1 cellular context compared by ENCODE assay signal in the genomic region with DNA sequence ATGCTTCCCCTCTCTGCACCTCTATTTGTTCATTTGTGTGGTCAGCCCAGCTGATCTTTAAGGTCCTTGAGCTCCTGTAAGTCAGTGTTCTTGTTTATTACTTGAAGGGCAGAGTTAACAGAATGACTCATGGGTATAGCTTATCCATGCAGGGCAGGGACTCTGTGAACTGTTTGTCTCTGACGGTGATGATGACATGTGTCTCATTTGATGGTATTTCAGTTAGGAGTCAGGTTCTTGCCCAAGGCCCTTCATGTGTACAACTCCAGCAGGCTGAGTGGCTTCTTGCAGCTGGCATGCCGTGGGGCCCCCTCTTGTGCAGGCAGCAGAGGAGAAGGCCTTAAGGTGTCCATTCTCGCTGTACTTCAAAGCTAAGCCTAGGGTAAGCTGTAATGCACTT.
TF ChIP-seq lines count a peak whose summit lies in the region.

No MANE protein-coding gene starts in this region.

TF ChIP-seq in HepG2, 621 proteins besides CTCF, POLR2A, EP300 and RAD21 (continued from another document and continues in another):
- TF ChIP-seq ZBTB20 (CRISPR knock-in tag; IDR thresholded peaks at IDR 0.05; ENCODE audit: borderline replicate concordance, low read depth) (no peak), GFI1 (CRISPR knock-in tag; IDR thresholded peaks at IDR 0.05; ENCODE audit: borderline replicate concordance) (no peak), RORA (CRISPR knock-in tag; IDR thresholded peaks at IDR 0.05) (no peak), SAP130 (CRISPR knock-in tag; IDR thresholded peaks at IDR 0.05; ENCODE audit: low read depth) (peak; percentile 68), ZNF550 (CRISPR knock-in tag; IDR thresholded peaks at IDR 0.05; ENCODE audit: borderline replicate concordance) (no peak), REL (CRISPR knock-in tag; conservative IDR thresholded peaks at IDR 0.05) (no peak), CREB1 (IDR thresholded peaks at IDR 0.05) (peak; percentile 67), CREB1 (CRISPR knock-in tag; IDR thresholded peaks at IDR 0.05) (no peak), SATB2 (CRISPR knock-in tag; IDR thresholded peaks at IDR 0.05) (no peak), ZNF496 (CRISPR knock-in tag; IDR thresholded peaks at IDR 0.05; ENCODE audit: insufficient replicate concordance) (no peak), ARID5B (CRISPR knock-in tag; IDR thresholded peaks at IDR 0.05) (peak; percentile 81), TFAP4 (IDR thresholded peaks at IDR 0.05; ENCODE audit: borderline replicate concordance, low read depth) (peak; percentile 50; the same call in 1 of the 2 replicates), MAFF (IDR thresholded peaks at IDR 0.05; ENCODE audit: low read depth, low read length) (no peak), CBX5 (CRISPR knock-in tag; IDR thresholded peaks at IDR 0.05; ENCODE audit: borderline replicate concordance) (0 out of 2 replicates have a peak, but pooled peaks have one; percentile 53), HCFC1 (IDR thresholded peaks at IDR 0.05; ENCODE audit: low read depth, low read length) (no peak), ZNF362 (CRISPR knock-in tag; IDR thresholded peaks at IDR 0.05; ENCODE audit: borderline replicate concordance) (no peak), FOXP1 (IDR thresholded peaks at IDR 0.05) (0 out of 2 replicates have a peak, but pooled peaks have one; percentile 16), FOXP1 (CRISPR knock-in tag; IDR thresholded peaks at IDR 0.05) (peak; percentile 59), ZSCAN25 (CRISPR knock-in tag; IDR thresholded peaks at IDR 0.05) (no peak), TMF1 (CRISPR knock-in tag; IDR thresholded peaks at IDR 0.05; ENCODE audit: low read depth) (no peak), KDM5A (IDR thresholded peaks at IDR 0.05; ENCODE audit: borderline replicate concordance, low read length) (no peak), SALL1 (CRISPR knock-in tag; IDR thresholded peaks at IDR 0.05) (peak; percentile 39; the same call in 1 of the 2 replicates), KLF13 (CRISPR knock-in tag; IDR thresholded peaks at IDR 0.05) (no peak), FOXK1 (CRISPR knock-in tag; IDR thresholded peaks at IDR 0.05; ENCODE audit: borderline replicate concordance, low read depth) (peak; percentile 72; the same call in 1 of the 2 replicates), RCOR2 (CRISPR knock-in tag; IDR thresholded peaks at IDR 0.05) (no peak), HDAC2 (CRISPR knock-in tag; IDR thresholded peaks at IDR 0.05) (no peak), SIX1 (CRISPR knock-in tag; IDR thresholded peaks at IDR 0.05; ENCODE audit: borderline replicate concordance) (no peak), HMGXB3 (CRISPR knock-in tag; IDR thresholded peaks at IDR 0.05; ENCODE audit: borderline replicate concordance) (no peak), ZBTB7A (CRISPR knock-in tag; IDR thresholded peaks at IDR 0.05) (no peak), ZNF792 (CRISPR knock-in tag; IDR thresholded peaks at IDR 0.05) (peak; percentile 19; the same call in 1 of the 2 replicates), GATAD1 (CRISPR knock-in tag; IDR thresholded peaks at IDR 0.05) (no peak), MXI1 (IDR thresholded peaks at IDR 0.05; ENCODE audit: borderline replicate concordance, low read depth, low read length) (peak; percentile 59; the same call in 1 of the 3 replicates), ZNF720 (CRISPR knock-in tag; IDR thresholded peaks at IDR 0.05) (no peak), FOXK2 (IDR thresholded peaks at IDR 0.05) (peak; percentile 44; the same call in 1 of the 2 replicates), RFX5 (IDR thresholded peaks at IDR 0.05; ENCODE audit: low read depth, low read length) (no peak), PCBP2 (optimal IDR thresholded peaks at IDR 0.05; ENCODE audit: low read depth, low read length, poor library complexity, severe bottlenecking) (no peak), BRCA1 (CRISPR knock-in tag; IDR thresholded peaks at IDR 0.05) (no peak), IKZF1 (IDR thresholded peaks at IDR 0.05) (no peak), ZNF746 (CRISPR knock-in tag; IDR thresholded peaks at IDR 0.05) (no peak), SMC3 (IDR thresholded peaks at IDR 0.05; ENCODE audit: low read length) (peak; percentile 29; the same call in 1 of the 2 replicates), NR2F6 (IDR thresholded peaks at IDR 0.05) (0 out of 2 replicates have a peak, but pooled peaks have one; percentile 3), NR2F6 (CRISPR knock-in tag; IDR thresholded peaks at IDR 0.05) (no peak), ZNF33B (CRISPR knock-in tag; IDR thresholded peaks at IDR 0.05) (no peak), ZNF670 (CRISPR knock-in tag; IDR thresholded peaks at IDR 0.05; ENCODE audit: borderline replicate concordance) (no peak)
- TF ChIP-seq, protein P1, sequence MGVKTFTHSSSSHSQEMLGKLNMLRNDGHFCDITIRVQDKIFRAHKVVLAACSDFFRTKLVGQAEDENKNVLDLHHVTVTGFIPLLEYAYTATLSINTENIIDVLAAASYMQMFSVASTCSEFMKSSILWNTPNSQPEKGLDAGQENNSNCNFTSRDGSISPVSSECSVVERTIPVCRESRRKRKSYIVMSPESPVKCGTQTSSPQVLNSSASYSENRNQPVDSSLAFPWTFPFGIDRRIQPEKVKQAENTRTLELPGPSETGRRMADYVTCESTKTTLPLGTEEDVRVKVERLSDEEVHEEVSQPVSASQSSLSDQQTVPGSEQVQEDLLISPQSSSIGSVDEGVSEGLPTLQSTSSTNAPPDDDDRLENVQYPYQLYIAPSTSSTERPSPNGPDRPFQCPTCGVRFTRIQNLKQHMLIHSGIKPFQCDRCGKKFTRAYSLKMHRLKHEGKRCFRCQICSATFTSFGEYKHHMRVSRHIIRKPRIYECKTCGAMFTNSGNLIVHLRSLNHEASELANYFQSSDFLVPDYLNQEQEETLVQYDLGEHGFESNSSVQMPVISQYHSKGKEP (CRISPR knock-in tag; IDR thresholded peaks at IDR 0.05): no peak
- TF ChIP-seq, protein P2, sequence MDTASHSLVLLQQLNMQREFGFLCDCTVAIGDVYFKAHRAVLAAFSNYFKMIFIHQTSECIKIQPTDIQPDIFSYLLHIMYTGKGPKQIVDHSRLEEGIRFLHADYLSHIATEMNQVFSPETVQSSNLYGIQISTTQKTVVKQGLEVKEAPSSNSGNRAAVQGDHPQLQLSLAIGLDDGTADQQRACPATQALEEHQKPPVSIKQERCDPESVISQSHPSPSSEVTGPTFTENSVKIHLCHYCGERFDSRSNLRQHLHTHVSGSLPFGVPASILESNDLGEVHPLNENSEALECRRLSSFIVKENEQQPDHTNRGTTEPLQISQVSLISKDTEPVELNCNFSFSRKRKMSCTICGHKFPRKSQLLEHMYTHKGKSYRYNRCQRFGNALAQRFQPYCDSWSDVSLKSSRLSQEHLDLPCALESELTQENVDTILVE (CRISPR knock-in tag; IDR thresholded peaks at IDR 0.05): no peak
- TF ChIP-seq, protein P3, sequence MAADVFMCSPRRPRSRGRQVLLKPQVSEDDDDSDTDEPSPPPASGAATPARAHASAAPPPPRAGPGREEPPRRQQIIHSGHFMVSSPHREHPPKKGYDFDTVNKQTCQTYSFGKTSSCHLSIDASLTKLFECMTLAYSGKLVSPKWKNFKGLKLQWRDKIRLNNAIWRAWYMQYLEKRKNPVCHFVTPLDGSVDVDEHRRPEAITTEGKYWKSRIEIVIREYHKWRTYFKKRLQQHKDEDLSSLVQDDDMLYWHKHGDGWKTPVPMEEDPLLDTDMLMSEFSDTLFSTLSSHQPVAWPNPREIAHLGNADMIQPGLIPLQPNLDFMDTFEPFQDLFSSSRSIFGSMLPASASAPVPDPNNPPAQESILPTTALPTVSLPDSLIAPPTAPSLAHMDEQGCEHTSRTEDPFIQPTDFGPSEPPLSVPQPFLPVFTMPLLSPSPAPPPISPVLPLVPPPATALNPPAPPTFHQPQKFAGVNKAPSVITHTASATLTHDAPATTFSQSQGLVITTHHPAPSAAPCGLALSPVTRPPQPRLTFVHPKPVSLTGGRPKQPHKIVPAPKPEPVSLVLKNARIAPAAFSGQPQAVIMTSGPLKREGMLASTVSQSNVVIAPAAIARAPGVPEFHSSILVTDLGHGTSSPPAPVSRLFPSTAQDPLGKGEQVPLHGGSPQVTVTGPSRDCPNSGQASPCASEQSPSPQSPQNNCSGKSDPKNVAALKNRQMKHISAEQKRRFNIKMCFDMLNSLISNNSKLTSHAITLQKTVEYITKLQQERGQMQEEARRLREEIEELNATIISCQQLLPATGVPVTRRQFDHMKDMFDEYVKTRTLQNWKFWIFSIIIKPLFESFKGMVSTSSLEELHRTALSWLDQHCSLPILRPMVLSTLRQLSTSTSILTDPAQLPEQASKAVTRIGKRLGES (CRISPR knock-in tag; IDR thresholded peaks at IDR 0.05; ENCODE audit: borderline replicate concordance): no peak
- TF ChIP-seq, protein P4, sequence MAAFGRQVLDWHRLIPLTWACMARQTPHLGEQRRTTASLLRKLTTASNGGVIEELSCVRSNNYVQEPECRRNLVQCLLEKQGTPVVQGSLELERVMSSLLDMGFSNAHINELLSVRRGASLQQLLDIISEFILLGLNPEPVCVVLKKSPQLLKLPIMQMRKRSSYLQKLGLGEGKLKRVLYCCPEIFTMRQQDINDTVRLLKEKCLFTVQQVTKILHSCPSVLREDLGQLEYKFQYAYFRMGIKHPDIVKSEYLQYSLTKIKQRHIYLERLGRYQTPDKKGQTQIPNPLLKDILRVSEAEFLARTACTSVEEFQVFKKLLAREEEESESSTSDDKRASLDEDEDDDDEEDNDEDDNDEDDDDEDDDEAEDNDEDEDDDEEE (CRISPR knock-in tag; IDR thresholded peaks at IDR 0.05): peak; percentile 68; the same call in 1 of the 2 replicates
